In genomic region chr4:156193116-156193515, GRCh38 we compare ENCODE assay signal across 26 cellular contexts.
DNase-seq lines count a peak whose midpoint lies in the region; ATAC-seq and TF ChIP-seq lines count a peak whose summit lies in the region.
"Had no signal": no experiment of that assay in that cellular context is flagged by ENCODE, and none has a peak within 500 bp of the region (broad histone marks: within the 10 kb centered on the region; RNA-seq: fewer than 3 reads in every experiment).

No MANE protein-coding gene starts in this region.

- H3K9me2 ChIP-seq in GM23338 (ENCODE audit: insufficient read depth): no peaks in the 10 kb centered on the region

- DNase-seq in GM23338 (ENCODE audit: low spot score): peak; percentile 6
- DNase-seq in RPMI7951 (ENCODE audit: low read depth): peak; percentile 13
- peak; percentile 7 for DNase-seq in glomerular visceral epithelial cell (ENCODE audit: extremely low spot score)
- DNase-seq in renal cortical epithelial cell (ENCODE audit: low read depth): peak; percentile 41
- no peak for DNase-seq in cardiac septum (ENCODE audit: low spot score)
- DNase-seq in NAMALWA (ENCODE audit: low spot score): no peak
- DNase-seq in caudate nucleus (lab: John Stamatoyannopoulos, UW): no peak
- DNase-seq: activated CD4-positive, alpha-beta memory T cell treated with anti-CD3 and anti-CD28 coated beads, Interleukin-2, amount 10 ng/mL, durations not matched to agents 7 days and 5 days; activated CD4-positive, CD25-positive, alpha-beta regulatory T cell; activated gamma-delta T cell treated with Interleukin-2 at 50 U/mL for 16 hours; adrenal gland; CD8-positive, alpha-beta memory T cell; heart right ventricle; left ventricle myocardium inferior; NCI-H2029 treated with DMSO at 0.1 percent for 48 hours; stimulated activated CD4-positive, alpha-beta T cell treated with anti-CD3 and anti-CD28 coated beads, Interleukin-2, amount 100 ng/mL, for 24 hours; T-helper 9 cell had no signal

- ATAC-seq in GM23338: no peak
- ATAC-seq: GM12878; heart right ventricle; stimulated activated effector memory CD8-positive, alpha-beta T cell treated with anti-CD3 and anti-CD28 coated beads, Interleukin-12 subunit alpha, Interleukin-12 subunit beta, amount 100 ng/mL, for 72 hours had no signal

- no peaks in the 10 kb centered on the region for H3K4me1 ChIP-seq in GM23338 (ENCODE audit: insufficient read depth)
- H3K4me1 ChIP-seq: adrenal gland, heart right ventricle, left ventricle myocardium inferior, neural progenitor cell, suprapubic skin, uterus had no signal

- H3K27me3 ChIP-seq in GM23338 (ENCODE audit: insufficient read depth): no peaks in the 10 kb centered on the region
- H3K27me3 ChIP-seq: adrenal gland, cardiac muscle cell, heart right ventricle, neural progenitor cell, suprapubic skin, uterus had no signal

- no peaks in the 10 kb centered on the region; the same call in 2 of the 3 replicates for H3K9me3 Mint-ChIP-seq in GM23338
- H3K9me3 Mint-ChIP-seq: neural progenitor cell had no signal

- no peak for TF ChIP-seq CTCF in GM23338 (conservative IDR thresholded peaks at IDR 0.05; ENCODE audit: low read depth in 2 of 2)

- peaks cover 4% of the 10 kb centered on the region for H3K27me3 Mint-ChIP-seq in GM23338 (ENCODE audit: insufficient read depth, low read depth, poor library complexity)
- H3K27me3 Mint-ChIP-seq: activated CD4-positive, alpha-beta memory T cell treated with anti-CD3 and anti-CD28 coated beads, Interleukin-2, amount 10 ng/mL, durations not matched to agents 7 days and 5 days; CD8-positive, alpha-beta memory T cell; progenitor cell of endocrine pancreas had no signal

- no peak overlapping the region for H3K27ac ChIP-seq in GM23338 (ENCODE audit: low read depth)
- H3K27ac ChIP-seq in caudate nucleus (ENCODE audit: low read depth, low read length): no peak overlapping the region
- H3K27ac ChIP-seq: adrenal gland, cardiac muscle cell, heart right ventricle, left ventricle myocardium inferior, neural progenitor cell, RWPE1, skin epidermis, suprapubic skin, uterus had no signal

- H3K36me3 Mint-ChIP-seq in GM23338 (ENCODE audit: low read depth): no peaks in the 10 kb centered on the region
- H3K36me3 Mint-ChIP-seq: CD8-positive, alpha-beta memory T cell; stimulated activated effector memory CD8-positive, alpha-beta T cell treated with anti-CD3 and anti-CD28 coated beads, Interleukin-12 subunit alpha, Interleukin-12 subunit beta, amount 100 ng/mL, for 72 hours had no signal

- H3K27ac Mint-ChIP-seq in GM23338: peak overlapping the region; percentile 21; the same call in 1 of the 2 replicates
- H3K27ac Mint-ChIP-seq: activated CD4-positive, alpha-beta memory T cell treated with anti-CD3 and anti-CD28 coated beads, Interleukin-2, amount 10 ng/mL, durations not matched to agents 7 days and 5 days; CD8-positive, alpha-beta memory T cell; neural progenitor cell; progenitor cell of endocrine pancreas; stimulated activated effector memory CD8-positive, alpha-beta T cell treated with anti-CD3 and anti-CD28 coated beads, Interleukin-12 subunit alpha, Interleukin-12 subunit beta, amount 100 ng/mL, for 72 hours had no signal

- no peak overlapping the region for H2AFZ ChIP-seq in GM23338
- H2AFZ ChIP-seq: neural progenitor cell had no signal

- peaks cover 11% of the 10 kb centered on the region; the same call in 2 of the 3 replicates for H3K4me1 Mint-ChIP-seq in GM23338
- H3K4me1 Mint-ChIP-seq: activated CD4-positive, alpha-beta memory T cell treated with anti-CD3 and anti-CD28 coated beads, Interleukin-2, amount 10 ng/mL, durations not matched to agents 7 days and 5 days; CD8-positive, alpha-beta memory T cell; stimulated activated effector memory CD8-positive, alpha-beta T cell treated with anti-CD3 and anti-CD28 coated beads, Interleukin-12 subunit alpha, Interleukin-12 subunit beta, amount 100 ng/mL, for 72 hours had no signal

- H3K4me3 ChIP-seq in GM23338: no peak overlapping the region
- H3K4me3 ChIP-seq: adrenal gland, cardiac muscle cell, GM12878, heart right ventricle, left ventricle myocardium inferior, neural progenitor cell, skin epidermis, suprapubic skin, uterus had no signal

- no peaks in the 10 kb centered on the region for H4K20me1 ChIP-seq in GM23338 (replicated peaks; ENCODE audit: insufficient read depth)

- H3F3A ChIP-seq in GM23338 (replicated peaks; ENCODE audit: low read depth): no peaks in the 10 kb centered on the region

- intact Hi-C loops in cardiac septum (cut with DNase I): no loop called here

- H3K79me2 ChIP-seq in GM23338 (replicated peaks; ENCODE audit: insufficient read depth): no peaks in the 10 kb centered on the region

- no peak overlapping the region for H3K4me2 ChIP-seq in GM23338
- H3K4me2 ChIP-seq: neural progenitor cell had no signal

- no peak overlapping the region for H3K4me3 Mint-ChIP-seq in GM23338
- H3K4me3 Mint-ChIP-seq: activated CD4-positive, alpha-beta memory T cell treated with anti-CD3 and anti-CD28 coated beads, Interleukin-2, amount 10 ng/mL, durations not matched to agents 7 days and 5 days; CD8-positive, alpha-beta memory T cell; neural progenitor cell; stimulated activated effector memory CD8-positive, alpha-beta T cell treated with anti-CD3 and anti-CD28 coated beads, Interleukin-12 subunit alpha, Interleukin-12 subunit beta, amount 100 ng/mL, for 72 hours had no signal

- H3K36me3 ChIP-seq in GM23338 (ENCODE audit: insufficient read depth): no peaks in the 10 kb centered on the region
- H3K36me3 ChIP-seq: adrenal gland, cardiac muscle cell, heart right ventricle, left ventricle myocardium inferior, neural progenitor cell, suprapubic skin, uterus had no signal

TF ChIP-seq in GM23338, 12 proteins besides CTCF, POLR2A, EP300 and RAD21 (continues in another document):
- TF ChIP-seq EZH2 (IDR thresholded peaks at IDR 0.05; ENCODE audit: low read depth, unreplicated experiment): no peak
- TF ChIP-seq, protein P1, sequence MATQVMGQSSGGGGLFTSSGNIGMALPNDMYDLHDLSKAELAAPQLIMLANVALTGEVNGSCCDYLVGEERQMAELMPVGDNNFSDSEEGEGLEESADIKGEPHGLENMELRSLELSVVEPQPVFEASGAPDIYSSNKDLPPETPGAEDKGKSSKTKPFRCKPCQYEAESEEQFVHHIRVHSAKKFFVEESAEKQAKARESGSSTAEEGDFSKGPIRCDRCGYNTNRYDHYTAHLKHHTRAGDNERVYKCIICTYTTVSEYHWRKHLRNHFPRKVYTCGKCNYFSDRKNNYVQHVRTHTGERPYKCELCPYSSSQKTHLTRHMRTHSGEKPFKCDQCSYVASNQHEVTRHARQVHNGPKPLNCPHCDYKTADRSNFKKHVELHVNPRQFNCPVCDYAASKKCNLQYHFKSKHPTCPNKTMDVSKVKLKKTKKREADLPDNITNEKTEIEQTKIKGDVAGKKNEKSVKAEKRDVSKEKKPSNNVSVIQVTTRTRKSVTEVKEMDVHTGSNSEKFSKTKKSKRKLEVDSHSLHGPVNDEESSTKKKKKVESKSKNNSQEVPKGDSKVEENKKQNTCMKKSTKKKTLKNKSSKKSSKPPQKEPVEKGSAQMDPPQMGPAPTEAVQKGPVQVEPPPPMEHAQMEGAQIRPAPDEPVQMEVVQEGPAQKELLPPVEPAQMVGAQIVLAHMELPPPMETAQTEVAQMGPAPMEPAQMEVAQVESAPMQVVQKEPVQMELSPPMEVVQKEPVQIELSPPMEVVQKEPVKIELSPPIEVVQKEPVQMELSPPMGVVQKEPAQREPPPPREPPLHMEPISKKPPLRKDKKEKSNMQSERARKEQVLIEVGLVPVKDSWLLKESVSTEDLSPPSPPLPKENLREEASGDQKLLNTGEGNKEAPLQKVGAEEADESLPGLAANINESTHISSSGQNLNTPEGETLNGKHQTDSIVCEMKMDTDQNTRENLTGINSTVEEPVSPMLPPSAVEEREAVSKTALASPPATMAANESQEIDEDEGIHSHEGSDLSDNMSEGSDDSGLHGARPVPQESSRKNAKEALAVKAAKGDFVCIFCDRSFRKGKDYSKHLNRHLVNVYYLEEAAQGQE (IDR thresholded peaks at IDR 0.05; ENCODE audit: unreplicated experiment): no peak
- no peak for TF ChIP-seq ETS1 (IDR thresholded peaks at IDR 0.05)
- TF ChIP-seq ZNF331 (CRISPR knock-in tag; IDR thresholded peaks at IDR 0.05; ENCODE audit: low read depth): no peak
- TF ChIP-seq CREB1 (CRISPR knock-in tag; IDR thresholded peaks at IDR 0.05; ENCODE audit: low read depth): no peak

Comparison
In these comparisons a context has a peak if more than half of its experiments do, and no peak if none do; other contexts are left out.
1. DNase-seq: peak in GM23338 (single experiment), RPMI7951 (single experiment), glomerular visceral epithelial cell (single experiment) and renal cortical epithelial cell (single experiment); none in cardiac septum (single experiment), NAMALWA (single experiment) and caudate nucleus (0 of 61).